ENCODE assay signal across 8 cellular contexts in genomic region chr9:101397746-101398334, GRCh38. TPM values are rescaled to one million over a fixed set of nuclear protein-coding genes. Genes with fewer than 3 reads are reported as not detected.
A peak's percentile ranks its signal among the peaks of the same experiment; 100 is the strongest.
DNase-seq lines count a peak whose midpoint lies in the region; ATAC-seq and TF ChIP-seq lines count a peak whose summit lies in the region.

No MANE protein-coding gene starts in this region.

- no peak for DNase-seq in RWPE1 (ENCODE audit: low spot score)
- no peak for DNase-seq in epithelial cell of proximal tubule (ENCODE audit: low read depth)
- DNase-seq in AG20443 (ENCODE audit: low spot score) = no peak
- DNase-seq in GM03348 (ENCODE audit: low spot score) = no peak
- DNase-seq in NCI-H2196 (lab: John Stamatoyannopoulos, UW; ENCODE audit: unreplicated experiment) = no peak

- peak overlapping the region; percentile 82 for H2AFZ ChIP-seq in parathyroid adenoma

- ATAC-seq in GM21390 (IDR thresholded peaks at IDR 0.05; ENCODE audit: unreplicated experiment) = peak; percentile 0

- peaks cover 34 to 66% (median 59%) of the 10 kb centered on the region in 11 experiments for H3K9me3 ChIP-seq in BLaER1 treated with 17β-estradiol and CSF1 and Interleukin-3, amounts not matched to agents 10 nM and 100 nM (replicated peaks in 1 of 11)
- H3K9me3 ChIP-seq in parathyroid adenoma (ENCODE audit: control insufficient read depth, low read length) = no peaks in the 10 kb centered on the region

- H3K36me3 ChIP-seq in BLaER1 treated with 17β-estradiol and CSF1 and Interleukin-3, amounts not matched to agents 10 nM and 100 nM = peaks cover 51 to 74% (median 69%) of the 10 kb centered on the region in 11 experiments
- no peaks in the 10 kb centered on the region for H3K36me3 ChIP-seq in parathyroid adenoma (ENCODE audit: control insufficient read depth, insufficient read depth, low read length)

- TF ChIP-seq CTCF in RWPE1 (conservative IDR thresholded peaks at IDR 0.05; ENCODE audit: low read depth) = no peak
- no peak for TF ChIP-seq CTCF in epithelial cell of proximal tubule (conservative IDR thresholded peaks at IDR 0.05; ENCODE audit: low read depth, low read length)
- no peak for TF ChIP-seq CTCF in parathyroid adenoma (IDR thresholded peaks at IDR 0.05)

- H3K4me1 ChIP-seq in BLaER1 treated with 17β-estradiol and CSF1 and Interleukin-3, amounts not matched to agents 10 nM and 100 nM = peaks cover 21 to 53% (median 29%) of the 10 kb centered on the region in 10 experiments
- H3K4me1 ChIP-seq in parathyroid adenoma = peaks cover 2% of the 10 kb centered on the region

- CTCF ChIA-PET in RWPE1 (lab: Yijun Ruan, JAX) = interaction anchor here (1.0 to 2.0 kb wide), 2 partner anchors 10 to 51 kb away, joined by 6 to 9 read pairs; no protein-coding TSS in a partner anchor

- H3K79me2 ChIP-seq in parathyroid adenoma = peaks cover 27% of the 10 kb centered on the region

- no peaks in the 10 kb centered on the region for H3K27me3 ChIP-seq in BLaER1 treated with 17β-estradiol and CSF1 and Interleukin-3, amounts not matched to agents 10 nM and 100 nM
- no peaks in the 10 kb centered on the region for H3K27me3 ChIP-seq in parathyroid adenoma (ENCODE audit: control insufficient read depth, insufficient read depth, low read length)

- peak overlapping the region; percentile 73 to 97 (median 91) for H3K27ac ChIP-seq in BLaER1 treated with 17β-estradiol and CSF1 and Interleukin-3, amounts not matched to agents 10 nM and 100 nM
- peak overlapping the region; percentile 76 for H3K27ac ChIP-seq in RWPE1
- H3K27ac ChIP-seq in parathyroid adenoma = peak overlapping the region; percentile 75

- peak overlapping the region; percentile 87 to 97 (median 94) for H3K9ac ChIP-seq in BLaER1 treated with 17β-estradiol and CSF1 and Interleukin-3, amounts not matched to agents 10 nM and 100 nM
- no peak overlapping the region for H3K9ac ChIP-seq in parathyroid adenoma

- H3K4me2 ChIP-seq in BLaER1 treated with 17β-estradiol and CSF1 and Interleukin-3, amounts not matched to agents 10 nM and 100 nM = peak overlapping the region; percentile 77 to 96 (median 87)
- H3K4me2 ChIP-seq in parathyroid adenoma (ENCODE audit: low read length) = peak overlapping the region; percentile 63

- H4K20me1 ChIP-seq in BLaER1 treated with 17β-estradiol and CSF1 and Interleukin-3, amounts not matched to agents 10 nM and 100 nM = peaks cover 0 to 22% (median 6%) of the 10 kb centered on the region in 11 experiments; a peak in 10 of 22 replicates

- H3K4me3 ChIP-seq in BLaER1 treated with 17β-estradiol and CSF1 and Interleukin-3, amounts not matched to agents 10 nM and 100 nM = peak overlapping the region; percentile 79 to 93 (median 90)
- peak overlapping the region; percentile 63 for H3K4me3 ChIP-seq in epithelial cell of proximal tubule (ENCODE audit: low read depth, low read length)
- peak overlapping the region; percentile 80 for H3K4me3 ChIP-seq in parathyroid adenoma (ENCODE audit: low read depth, low read length)

- POLR2A ChIA-PET in RWPE1 (lab: Yijun Ruan, JAX; ENCODE audit: low non-redundant PET) = no interaction called here

RNA-seq across cellular contexts. Expression of gene MRPL50, which starts 0.6 kb away (rescaled TPM):
- 10.2 and 15.5 TPM in 2 replicates for total RNA-seq in epithelial cell of proximal tubule

RNA-seq across cellular contexts. Expression of gene ZNF189, which starts 0.8 kb away (rescaled TPM):
- total RNA-seq in epithelial cell of proximal tubule = 6.0 and 8.2 TPM in 2 replicates

RNA-seq across cellular contexts. Expression of gene BAAT, which starts 13.0 kb away (rescaled TPM):
- 0.07 TPM in 1 of 2 replicates, not detected in the other for total RNA-seq in epithelial cell of proximal tubule

RNA-seq across cellular contexts. Expression of gene ALDOB, which starts 37.7 kb away (rescaled TPM):
- not detected in 2 replicates for total RNA-seq in epithelial cell of proximal tubule
